ENCODE assay signal across 24 cellular contexts in genomic region chrX:20046864-20047263, GRCh38.
"Had no signal": no experiment of that assay in that cellular context is flagged by ENCODE, and none has a peak within 500 bp of the region (broad histone marks: within the 10 kb centered on the region; RNA-seq: fewer than 3 reads in every experiment).

No MANE protein-coding gene starts in this region.

- H3K4me1 Mint-ChIP-seq: activated naive CD8-positive, alpha-beta T cell treated with anti-CD3 and anti-CD28 coated beads for 36 hours; nephron progenitor cell had no signal

- H3K27me3 Mint-ChIP-seq: activated naive CD8-positive, alpha-beta T cell treated with anti-CD3 and anti-CD28 coated beads for 36 hours; effector memory CD8-positive, alpha-beta T cell had no signal

- H3K36me3 Mint-ChIP-seq: activated naive CD8-positive, alpha-beta T cell treated with anti-CD3 and anti-CD28 coated beads for 36 hours had no signal

- H3K9me3 Mint-ChIP-seq: activated naive CD4-positive, alpha-beta T cell treated with anti-CD3 and anti-CD28 coated beads for 36 hours; activated naive CD8-positive, alpha-beta T cell treated with anti-CD3 and anti-CD28 coated beads for 36 hours; effector memory CD8-positive, alpha-beta T cell had no signal

- H3K36me3 ChIP-seq: adrenal gland, brain microvascular endothelial cell, left ventricle myocardium inferior, suprapubic skin, tibial artery, upper lobe of right lung had no signal

- H3K4me3 Mint-ChIP-seq: activated naive CD4-positive, alpha-beta T cell treated with anti-CD3 and anti-CD28 coated beads for 36 hours; activated naive CD8-positive, alpha-beta T cell treated with anti-CD3 and anti-CD28 coated beads for 36 hours; effector memory CD8-positive, alpha-beta T cell; nephron progenitor cell had no signal

- ATAC-seq: activated CD4-positive, CD25-positive, alpha-beta regulatory T cell treated with anti-CD3 and anti-CD28 coated beads, Interleukin-2, amount 50 U/mL, for 24 hours; effector memory CD8-positive, alpha-beta T cell; mucosa of descending colon; right cardiac atrium; upper lobe of right lung had no signal

- H3K27ac Mint-ChIP-seq: activated naive CD4-positive, alpha-beta T cell treated with anti-CD3 and anti-CD28 coated beads for 36 hours; activated naive CD8-positive, alpha-beta T cell treated with anti-CD3 and anti-CD28 coated beads for 36 hours; effector memory CD8-positive, alpha-beta T cell; nephron progenitor cell had no signal

- DNase-seq: activated CD4-positive, alpha-beta T cell treated with anti-CD3 and anti-CD28 coated beads for 48 hours; activated CD4-positive, alpha-beta T cell treated with anti-CD3 and anti-CD28 coated beads, Interleukin-2, amount 50 U/mL, for 48 hours; activated CD8-positive, alpha-beta memory T cell treated with anti-CD3 and anti-CD28 coated beads for 24 hours; activated effector memory CD4-positive, alpha-beta T cell treated with Interleukin-2 at 50 U/mL for 16 hours; activated naive CD4-positive, alpha-beta T cell treated with anti-CD3 and anti-CD28 coated beads for 36 hours; activated naive CD8-positive, alpha-beta T cell treated with anti-CD3 and anti-CD28 coated beads for 36 hours; adrenal gland; aorta; brain microvascular endothelial cell; cortex of kidney; effector memory CD8-positive, alpha-beta T cell; foreskin melanocyte; glutamatergic neuron; left ventricle myocardium inferior; mucosa of descending colon; nephron progenitor cell; right cardiac atrium; stimulated activated naive CD4-positive, alpha-beta T cell; tibial artery; upper lobe of right lung had no signal

- H3K4me1 ChIP-seq: adrenal gland, left ventricle myocardium inferior, parathyroid adenoma, suprapubic skin, tibial artery, upper lobe of right lung had no signal

- H3K4me3 ChIP-seq: adrenal gland, left ventricle myocardium inferior, lung, mucosa of descending colon, suprapubic skin, tibial artery, upper lobe of right lung had no signal

- H3K27ac ChIP-seq: adrenal gland, brain microvascular endothelial cell, left ventricle myocardium inferior, parathyroid adenoma, suprapubic skin, tibial artery, upper lobe of right lung had no signal

- H3K27me3 ChIP-seq: brain microvascular endothelial cell, suprapubic skin, tibial artery, upper lobe of right lung had no signal

- H3K9me3 ChIP-seq: adrenal gland, left ventricle myocardium inferior, mucosa of descending colon, suprapubic skin, tibial artery, upper lobe of right lung had no signal
